1 cellular context compared by ENCODE assay signal in the genomic region with DNA sequence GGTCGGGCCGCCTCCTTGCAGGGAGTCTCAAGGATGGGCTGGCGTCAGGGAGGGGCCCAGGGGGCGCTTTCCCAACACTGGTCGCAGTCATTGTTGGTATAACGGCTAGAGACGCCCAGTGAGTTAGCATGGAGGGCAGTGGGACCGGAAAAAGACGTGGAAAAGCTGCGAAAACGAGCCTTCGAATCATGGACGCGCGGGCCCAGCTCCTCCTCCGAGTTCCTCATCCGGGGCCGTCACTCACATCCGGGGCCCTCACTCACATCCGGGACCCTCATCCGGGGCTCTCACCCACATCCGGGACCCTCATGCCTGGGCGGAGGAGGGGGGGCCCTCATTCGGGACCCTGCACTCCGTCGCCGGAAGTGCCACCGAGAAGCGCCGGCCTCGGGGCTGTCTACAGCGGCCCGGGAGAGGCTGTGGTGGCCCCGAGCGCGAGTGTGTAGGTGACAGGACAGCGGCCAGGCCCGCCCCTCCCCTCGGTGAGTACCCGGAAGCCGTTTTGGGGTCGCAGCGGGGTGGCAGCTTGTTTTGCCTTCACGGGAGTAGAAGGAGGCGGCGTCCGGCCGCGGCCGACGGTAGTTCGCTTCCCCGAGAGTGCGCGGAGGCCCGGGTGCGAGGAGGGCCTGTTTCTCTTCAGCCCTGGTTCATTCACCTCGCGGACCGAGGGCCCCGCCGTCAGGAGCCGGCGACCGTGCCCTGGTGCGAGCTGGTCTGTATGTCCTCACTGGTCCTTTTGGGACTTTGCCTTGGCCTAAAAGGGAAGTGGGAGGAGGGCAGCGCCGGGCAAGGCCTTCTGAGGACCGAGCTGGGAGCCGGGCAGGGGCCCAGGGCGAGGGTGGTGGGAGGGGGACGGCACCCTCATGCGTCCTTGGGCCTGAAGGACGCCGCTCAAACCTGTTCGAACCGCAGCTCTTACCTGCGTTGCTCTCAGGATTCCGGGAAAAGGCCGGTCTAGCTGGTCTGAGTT.
TF ChIP-seq lines count a peak whose summit lies in the region.

A gene with protein sequence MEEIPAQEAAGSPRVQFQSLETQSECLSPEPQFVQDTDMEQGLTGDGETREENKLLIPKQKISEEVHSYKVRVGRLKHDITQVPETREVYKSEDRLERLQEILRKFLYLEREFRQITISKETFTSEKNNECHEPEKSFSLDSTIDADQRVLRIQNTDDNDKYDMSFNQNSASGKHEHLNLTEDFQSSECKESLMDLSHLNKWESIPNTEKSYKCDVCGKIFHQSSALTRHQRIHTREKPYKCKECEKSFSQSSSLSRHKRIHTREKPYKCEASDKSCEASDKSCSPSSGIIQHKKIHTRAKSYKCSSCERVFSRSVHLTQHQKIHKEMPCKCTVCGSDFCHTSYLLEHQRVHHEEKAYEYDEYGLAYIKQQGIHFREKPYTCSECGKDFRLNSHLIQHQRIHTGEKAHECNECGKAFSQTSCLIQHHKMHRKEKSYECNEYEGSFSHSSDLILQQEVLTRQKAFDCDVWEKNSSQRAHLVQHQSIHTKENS (plus strand): TSS at position 337 of the 970 bp plus-strand sequence. CDS start 1,918 bp downstream, outside the sequence.

TF ChIP-seq in A549, 52 proteins besides CTCF, POLR2A, EP300 and RAD21 (continued from another document):
- TF ChIP-seq, protein P1, sequence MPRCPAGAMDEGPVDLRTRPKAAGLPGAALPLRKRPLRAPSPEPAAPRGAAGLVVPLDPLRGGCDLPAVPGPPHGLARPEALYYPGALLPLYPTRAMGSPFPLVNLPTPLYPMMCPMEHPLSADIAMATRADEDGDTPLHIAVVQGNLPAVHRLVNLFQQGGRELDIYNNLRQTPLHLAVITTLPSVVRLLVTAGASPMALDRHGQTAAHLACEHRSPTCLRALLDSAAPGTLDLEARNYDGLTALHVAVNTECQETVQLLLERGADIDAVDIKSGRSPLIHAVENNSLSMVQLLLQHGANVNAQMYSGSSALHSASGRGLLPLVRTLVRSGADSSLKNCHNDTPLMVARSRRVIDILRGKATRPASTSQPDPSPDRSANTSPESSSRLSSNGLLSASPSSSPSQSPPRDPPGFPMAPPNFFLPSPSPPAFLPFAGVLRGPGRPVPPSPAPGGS (IDR thresholded peaks at IDR 0.05) = peak; percentile 77; the same call in 1 of the 3 replicates
- TF ChIP-seq ESRRA (IDR thresholded peaks at IDR 0.05; ENCODE audit: borderline replicate concordance, low read length) (no peak), MYC (IDR thresholded peaks at IDR 0.05; ENCODE audit: borderline replicate concordance, low read length) (peak; percentile 61; the same call in 1 of the 2 replicates), CHD2 (IDR thresholded peaks at IDR 0.05; ENCODE audit: low read length, partially characterized antibody) (no peak), MAFK (IDR thresholded peaks at IDR 0.05; ENCODE audit: partially characterized antibody) (no peak), RARB (CRISPR knock-in tag; IDR thresholded peaks at IDR 0.05) (no peak), JUN (IDR thresholded peaks at IDR 0.05) (peak; percentile 93 to 99), CBX8 (IDR thresholded peaks at IDR 0.05) (no peak), E2F6 (IDR thresholded peaks at IDR 0.05; ENCODE audit: borderline replicate concordance, low read depth) (peak; percentile 68; the same call in 1 of the 2 replicates), CBX2 (IDR thresholded peaks at IDR 0.05; ENCODE audit: borderline replicate concordance, low read depth) (no peak), RFX5 (IDR thresholded peaks at IDR 0.05) (no peak), NPAS2 (CRISPR knock-in tag; IDR thresholded peaks at IDR 0.05; ENCODE audit: borderline replicate concordance) (no peak), KDM5A (IDR thresholded peaks at IDR 0.05) (0 out of 2 replicates have a peak, but pooled peaks have one; percentile 2), FOSB (CRISPR knock-in tag; IDR thresholded peaks at IDR 0.05) (no peak), CEBPB (IDR thresholded peaks at IDR 0.05) (no peak), HEYL (CRISPR knock-in tag; IDR thresholded peaks at IDR 0.05) (no peak), NR3C1 (IDR thresholded peaks at IDR 0.05) (no peak), BHLHE40 (IDR thresholded peaks at IDR 0.05; ENCODE audit: low read depth, low read length) (no peak)
- TF ChIP-seq, protein P2, sequence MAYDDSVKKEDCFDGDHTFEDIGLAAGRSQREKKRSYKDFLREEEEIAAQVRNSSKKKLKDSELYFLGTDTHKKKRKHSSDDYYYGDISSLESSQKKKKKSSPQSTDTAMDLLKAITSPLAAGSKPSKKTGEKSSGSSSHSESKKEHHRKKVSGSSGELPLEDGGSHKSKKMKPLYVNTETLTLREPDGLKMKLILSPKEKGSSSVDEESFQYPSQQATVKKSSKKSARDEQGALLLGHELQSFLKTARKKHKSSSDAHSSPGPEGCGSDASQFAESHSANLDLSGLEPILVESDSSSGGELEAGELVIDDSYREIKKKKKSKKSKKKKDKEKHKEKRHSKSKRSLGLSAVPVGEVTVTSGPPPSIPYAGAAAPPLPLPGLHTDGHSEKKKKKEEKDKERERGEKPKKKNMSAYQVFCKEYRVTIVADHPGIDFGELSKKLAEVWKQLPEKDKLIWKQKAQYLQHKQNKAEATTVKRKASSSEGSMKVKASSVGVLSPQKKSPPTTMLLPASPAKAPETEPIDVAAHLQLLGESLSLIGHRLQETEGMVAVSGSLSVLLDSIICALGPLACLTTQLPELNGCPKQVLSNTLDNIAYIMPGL (CRISPR knock-in tag; IDR thresholded peaks at IDR 0.05; ENCODE audit: borderline replicate concordance) = no peak
- TF ChIP-seq, protein P3, sequence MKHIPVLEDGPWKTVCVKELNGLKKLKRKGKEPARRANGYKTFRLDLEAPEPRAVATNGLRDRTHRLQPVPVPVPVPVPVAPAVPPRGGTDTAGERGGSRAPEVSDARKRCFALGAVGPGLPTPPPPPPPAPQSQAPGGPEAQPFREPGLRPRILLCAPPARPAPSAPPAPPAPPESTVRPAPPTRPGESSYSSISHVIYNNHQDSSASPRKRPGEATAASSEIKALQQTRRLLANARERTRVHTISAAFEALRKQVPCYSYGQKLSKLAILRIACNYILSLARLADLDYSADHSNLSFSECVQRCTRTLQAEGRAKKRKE (CRISPR knock-in tag; IDR thresholded peaks at IDR 0.05; ENCODE audit: low read depth) = no peak
TF ChIP-seq in A549: peak in this region for 9.
